24 cellular contexts compared by ENCODE assay signal in the genomic region with DNA sequence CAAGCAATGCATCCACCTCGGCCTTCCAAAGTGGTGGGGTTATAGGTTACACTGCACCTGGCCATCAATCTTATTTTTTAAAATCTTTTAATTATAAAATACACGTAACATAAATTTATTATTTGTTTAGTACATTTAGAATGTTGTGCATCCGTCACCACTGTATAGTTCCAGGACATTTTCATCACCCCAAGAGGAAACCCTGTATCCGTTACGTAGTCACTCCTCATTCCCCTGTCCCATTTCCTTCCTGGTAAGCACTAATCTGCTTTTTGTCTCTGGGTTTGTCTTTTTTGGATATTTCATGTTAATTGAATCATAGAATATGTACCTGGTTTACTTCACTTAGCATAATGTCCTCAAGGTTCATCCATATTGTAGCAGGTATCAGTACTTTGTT.
"Had no signal": no experiment of that assay in that cellular context is flagged by ENCODE, and none has a peak within 500 bp of the region (broad histone marks: within the 10 kb centered on the region; RNA-seq: fewer than 3 reads in every experiment).

No MANE protein-coding gene starts in this region.

- H3K27ac Mint-ChIP-seq: immature natural killer cell; naive thymus-derived CD8-positive, alpha-beta T cell; progenitor cell of endocrine pancreas; stimulated activated memory B cell treated with anti-CD40 and anti-IgM and Interleukin-4, amounts not matched to agents 10 μg/mL and 1 μg/mL and 100 μg/mL, for 72 hours; stimulated activated naive CD8-positive, alpha-beta T cell treated with anti-CD3 and anti-CD28 coated beads, Interleukin-15, amount 100 ng/mL, for 72 hours; type B pancreatic cell had no signal

- H3K9me3 ChIP-seq: left lung, lower lobe of right lung, ovary, right atrium auricular region, right lobe of liver, uterus had no signal

- DNase-seq: hypothalamus; immature natural killer cell; kidney; left colon; lower lobe of right lung; mesenchymal stem cell; naive thymus-derived CD8-positive, alpha-beta T cell; ovary; right lobe of liver; stimulated activated CD4-positive, alpha-beta T cell treated with anti-CD3 and anti-CD28 coated beads, Interleukin-1b, Interleukin-23, amount 100 ng/mL, for 48 hours; stimulated activated CD4-positive, alpha-beta T cell treated with anti-CD3 and anti-CD28 coated beads, Interleukin-2, amount 100 ng/mL, for 48 hours; stimulated activated CD4-positive, alpha-beta T cell treated with anti-CD3 and anti-CD28 coated beads, Interleukin-4, amount 100 ng/mL, for 4 hours; stimulated activated CD8-positive, alpha-beta memory T cell treated with anti-CD3 and anti-CD28 coated beads, Interleukin-4, amount 100 ng/mL, for 48 hours; stimulated activated naive CD4-positive, alpha-beta T cell treated with Interleukin-2 at 50 U/mL for 16 hours; stimulated activated naive CD8-positive, alpha-beta T cell treated with anti-CD3 and anti-CD28 coated beads, Interleukin-15, amount 100 ng/mL, for 72 hours; substantia nigra; uterus had no signal

- ATAC-seq: left colon; left lung; lower lobe of right lung; naive thymus-derived CD8-positive, alpha-beta T cell; right lobe of liver; stimulated activated memory B cell treated with anti-CD40 and anti-IgM and Interleukin-4, amounts not matched to agents 10 μg/mL and 1 μg/mL and 100 μg/mL, for 72 hours had no signal

- H3K9me3 Mint-ChIP-seq: immature natural killer cell had no signal

- H3K27me3 Mint-ChIP-seq: naive thymus-derived CD8-positive, alpha-beta T cell; progenitor cell of endocrine pancreas; stimulated activated memory B cell treated with anti-CD40 and anti-IgM and Interleukin-4, amounts not matched to agents 10 μg/mL and 1 μg/mL and 100 μg/mL, for 72 hours; stimulated activated naive CD8-positive, alpha-beta T cell treated with anti-CD3 and anti-CD28 coated beads, Interleukin-15, amount 100 ng/mL, for 72 hours; type B pancreatic cell had no signal

- H3K27me3 ChIP-seq: left lung, ovary, right atrium auricular region, right lobe of liver, tibial nerve, uterus had no signal

- H3K36me3 ChIP-seq: left lung, lower lobe of right lung, ovary, right atrium auricular region, right lobe of liver, tibial nerve, uterus had no signal

- H3K4me1 ChIP-seq: left lung, uterus had no signal

- H3K27ac ChIP-seq: left lung, lower lobe of right lung, ovary, right atrium auricular region, right lobe of liver, tibial nerve, uterus had no signal

- H3K4me3 ChIP-seq: left lung, lower lobe of right lung, ovary, right atrium auricular region, right lobe of liver, smooth muscle cell, tibial nerve, uterus had no signal

- H3K36me3 Mint-ChIP-seq: immature natural killer cell had no signal

- H3K4me2 ChIP-seq: smooth muscle cell had no signal

- H3K4me3 Mint-ChIP-seq: immature natural killer cell; stimulated activated memory B cell treated with anti-CD40 and anti-IgM and Interleukin-4, amounts not matched to agents 10 μg/mL and 1 μg/mL and 100 μg/mL, for 72 hours; stimulated activated naive CD8-positive, alpha-beta T cell treated with anti-CD3 and anti-CD28 coated beads, Interleukin-15, amount 100 ng/mL, for 72 hours; type B pancreatic cell had no signal
